Comparison of ENCODE assay signal across 12 cellular contexts in the genomic region with DNA sequence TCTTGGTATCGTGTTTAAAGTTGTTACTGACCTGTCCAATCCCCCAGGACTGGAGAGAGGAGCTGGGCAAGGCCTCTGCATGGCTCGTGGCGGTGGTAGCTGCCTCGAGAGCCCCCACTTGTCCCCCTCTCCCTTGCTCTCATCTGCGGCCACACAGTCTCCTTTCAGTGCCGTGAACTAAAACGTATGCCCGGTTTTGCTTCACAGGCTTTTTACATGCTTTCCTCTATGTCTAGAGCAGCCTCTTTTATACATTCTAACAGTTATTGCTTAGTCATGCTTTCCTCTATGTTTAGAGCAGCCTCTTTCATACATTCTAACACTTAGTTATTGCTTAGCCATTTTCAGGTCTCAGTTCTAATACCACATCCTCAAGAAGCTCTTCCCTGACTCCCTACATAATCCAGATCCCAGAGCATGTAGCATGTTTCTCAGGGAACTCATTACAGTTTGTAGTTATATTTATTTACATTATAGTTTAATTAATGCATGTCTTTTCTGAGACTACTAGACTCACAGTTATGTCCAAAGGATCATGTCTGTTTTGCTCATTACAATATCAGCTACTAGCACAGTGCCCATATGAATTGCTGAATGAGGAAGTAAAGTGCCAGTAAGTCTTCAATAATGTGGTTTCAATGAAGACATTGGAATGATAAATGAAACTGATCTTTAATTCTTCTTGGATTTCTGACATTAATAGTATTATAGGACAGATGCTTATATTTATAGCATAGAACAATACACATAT.
DNase-seq lines count a peak whose midpoint lies in the region; ATAC-seq and TF ChIP-seq lines count a peak whose summit lies in the region.
"Had no signal": no experiment of that assay in that cellular context is flagged by ENCODE, and none has a peak within 500 bp of the region (broad histone marks: within the 10 kb centered on the region; RNA-seq: fewer than 3 reads in every experiment).

No MANE protein-coding gene starts in this region.

- peak overlapping the region; percentile 35 for H4K8ac ChIP-seq in mesenchymal stem cell (ENCODE audit: low read length)

- no peaks in the 10 kb centered on the region for H3K27me3 ChIP-seq in mesenchymal stem cell (ENCODE audit: control insufficient read depth in 1 of 2, insufficient read depth in 1 of 2, low read length in 2 of 2)
- no peaks in the 10 kb centered on the region for H3K27me3 ChIP-seq in effector memory CD4-positive, alpha-beta T cell (replicated peaks; ENCODE audit: control insufficient read depth, insufficient read depth, low read length, poor library complexity, severe bottlenecking)
- H3K27me3 ChIP-seq: testis had no signal

- H3K36me3 ChIP-seq in mesenchymal stem cell (ENCODE audit: control insufficient read depth in 1 of 2, insufficient read depth in 2 of 2, low read depth in 1 of 2, low read length in 2 of 2) (no peaks in the 10 kb centered on the region), mucosa of descending colon (ENCODE audit: low read depth) (no peaks in the 10 kb centered on the region)
- no peaks in the 10 kb centered on the region for H3K36me3 ChIP-seq in effector memory CD4-positive, alpha-beta T cell (ENCODE audit: control insufficient read depth, insufficient read depth, low read length)

- no peaks in the 10 kb centered on the region for H3K9me3 ChIP-seq in mesenchymal stem cell (ENCODE audit: control insufficient read depth, low read length)
- H3K9me3 ChIP-seq in mucosa of descending colon: no peaks in the 10 kb centered on the region
- no peaks in the 10 kb centered on the region for H3K9me3 ChIP-seq in effector memory CD4-positive, alpha-beta T cell (ENCODE audit: control insufficient read depth, low read length)
- H3K9me3 ChIP-seq: testis had no signal

- peak overlapping the region; percentile 76 for H2AFZ ChIP-seq in mesenchymal stem cell (ENCODE audit: low read depth, low read length)

- peak overlapping the region in 1 of 2 experiments; percentile 59 for H3K23ac ChIP-seq in mesenchymal stem cell (ENCODE audit: low read length in 2 of 2)

- 93% methylated on average over 8 of the region's 8 CpGs for WGBS in mesenchymal stem cell

- peak overlapping the region; percentile 49 to 94 for H2BK12ac ChIP-seq in mesenchymal stem cell (ENCODE audit: low read length in 2 of 2)

- intact Hi-C loops in mucosa of descending colon (cut with DNase I, micrococcal nuclease): no loop called here

- peak overlapping the region in 1 of 2 experiments; percentile 82 for H3K4ac ChIP-seq in mesenchymal stem cell (ENCODE audit: low read depth in 1 of 2, low read length in 2 of 2)

- H3K4me3 ChIP-seq in mesenchymal stem cell (ENCODE audit: insufficient read depth in 1 of 2, low read depth in 1 of 2, low read length in 2 of 2): no peak overlapping the region
- H3K4me3 ChIP-seq in mucosa of descending colon: no peak overlapping the region
- H3K4me3 ChIP-seq in effector memory CD4-positive, alpha-beta T cell (ENCODE audit: insufficient read depth, low read depth, low read length, poor library complexity, severe bottlenecking): no peak overlapping the region
- H3K4me3 ChIP-seq: testis had no signal

- peak overlapping the region; percentile 89 for H2BK15ac ChIP-seq in mesenchymal stem cell (ENCODE audit: low read depth, poor library complexity, severe bottlenecking)

- H2AK5ac ChIP-seq in mesenchymal stem cell (ENCODE audit: low read length, severe bottlenecking): peak overlapping the region; percentile 69

- no peaks in the 10 kb centered on the region for H3K79me1 ChIP-seq in mesenchymal stem cell (replicated peaks; ENCODE audit: low read length, poor library complexity, severe bottlenecking)

- H3K9ac ChIP-seq in mesenchymal stem cell (ENCODE audit: low read length): no peak overlapping the region

- H3K4me1 ChIP-seq in mesenchymal stem cell (ENCODE audit: control insufficient read depth, insufficient read depth, low read depth, low read length) (peaks cover 9% of the 10 kb centered on the region), mucosa of descending colon (ENCODE audit: low read depth) (no peaks in the 10 kb centered on the region)
- no peaks in the 10 kb centered on the region for H3K4me1 ChIP-seq in effector memory CD4-positive, alpha-beta T cell (ENCODE audit: control insufficient read depth, insufficient read depth, low read length, poor library complexity, severe bottlenecking)

- peak overlapping the region; percentile 52 to 82 for H3K18ac ChIP-seq in mesenchymal stem cell (ENCODE audit: low read depth in 1 of 2, low read length in 2 of 2)

- no peak overlapping the region for H3K4me2 ChIP-seq in mesenchymal stem cell (ENCODE audit: low read length, poor library complexity, severe bottlenecking)

- no peak for TF ChIP-seq CTCF in mucosa of descending colon (IDR thresholded peaks at IDR 0.05)

- DNase-seq in EH (ENCODE audit: low read depth) (peak; percentile 40), OCI-M1 (lab: John Stamatoyannopoulos, UW) (peak; percentile 50), mesenchymal stem cell (peak; percentile 34), mucosa of descending colon (no peak)
- no peak for DNase-seq in effector memory CD4-positive, alpha-beta T cell
- DNase-seq: activated gamma-delta T cell, NCI-H2029 treated with DMSO at 0.1 percent for 48 hours, testis had no signal

- H3K14ac ChIP-seq in mesenchymal stem cell (ENCODE audit: low read length in 2 of 2): peak overlapping the region in 1 of 2 experiments; percentile 81

- peak overlapping the region; percentile 24 for H3K27ac ChIP-seq in mesenchymal stem cell (ENCODE audit: low read length, poor library complexity, severe bottlenecking)
- no peak overlapping the region for H3K27ac ChIP-seq in effector memory CD4-positive, alpha-beta T cell (ENCODE audit: insufficient read depth, low read length, poor library complexity, severe bottlenecking)
- H3K27ac ChIP-seq: epithelial cell of prostate, testis had no signal

- H4K91ac ChIP-seq in mesenchymal stem cell (ENCODE audit: low read length): peak overlapping the region; percentile 34

- peak; percentile 65 for ATAC-seq in GM21529 (IDR thresholded peaks at IDR 0.05; ENCODE audit: unreplicated experiment)
- ATAC-seq in activated CD4-positive, CD25-positive, alpha-beta regulatory T cell treated with anti-CD3 and anti-CD28 coated beads, Interleukin-2, amount 50 U/mL, for 24 hours: no peak
- no peak for ATAC-seq in HG03159 (IDR thresholded peaks at IDR 0.05; ENCODE audit: unreplicated experiment)
- ATAC-seq in mucosa of descending colon: no peak

- H2BK5ac ChIP-seq in mesenchymal stem cell (ENCODE audit: low read depth, low read length, poor library complexity, severe bottlenecking): peak overlapping the region; percentile 24

- H2BK120ac ChIP-seq in mesenchymal stem cell (ENCODE audit: low read depth, low read length): no peak overlapping the region

Comparison
In these comparisons a context has a peak if more than half of its experiments do, and no peak if none do; other contexts are left out.
1. DNase-seq: peak in EH (single experiment), OCI-M1 (single experiment) and mesenchymal stem cell (single experiment); none in mucosa of descending colon (0 of 3) and effector memory CD4-positive, alpha-beta T cell (0 of 3).